8 cellular contexts compared by ENCODE assay signal in the genomic region with DNA sequence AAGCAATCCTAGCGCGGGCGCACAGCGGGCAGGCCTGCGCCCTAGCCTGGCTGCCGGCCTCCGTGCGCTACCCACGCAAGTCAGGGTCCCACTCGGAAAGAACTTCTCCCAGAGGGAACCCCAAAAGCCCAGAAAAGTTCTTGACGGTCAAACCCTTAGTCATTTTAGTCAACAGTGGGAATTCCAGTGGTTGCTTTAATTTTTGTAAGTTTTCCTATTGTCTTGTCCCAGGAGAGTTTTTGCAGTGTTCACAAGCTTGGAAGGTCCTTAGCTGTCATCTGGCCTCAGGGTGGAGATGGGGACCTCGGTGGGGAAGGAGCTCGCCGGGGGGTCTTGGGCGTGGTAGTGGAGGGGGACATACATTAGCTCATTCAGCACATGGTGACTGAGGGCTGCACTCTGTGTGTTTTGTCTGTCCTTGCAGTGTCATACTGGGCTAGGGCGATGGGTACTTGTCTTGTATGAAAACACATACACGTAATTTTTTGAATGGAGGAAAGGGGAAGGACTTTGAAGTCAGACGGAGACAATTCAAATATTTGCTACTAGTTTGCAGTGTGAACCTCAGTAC. TPM values are rescaled to one million over a fixed set of nuclear protein-coding genes. Genes with fewer than 3 reads are reported as not detected.
A peak's percentile ranks its signal among the peaks of the same experiment; 100 is the strongest.
DNase-seq lines count a peak whose midpoint lies in the region; ATAC-seq lines count a peak whose summit lies in the region.

No MANE protein-coding gene starts in this region.

- CTCF ChIA-PET in CD8-positive, alpha-beta memory T cell (lab: Charles Lee): interaction anchor here (1.1 kb wide), 2 partner anchors 11 to 32 kb away, joined by 3 to 4 read pairs; no protein-coding TSS in a partner anchor

- H3K27me3 ChIP-seq in CD8-positive, alpha-beta memory T cell (ENCODE audit: insufficient read depth, low read length, poor library complexity, severe bottlenecking): no peaks in the 10 kb centered on the region
- no peaks in the 10 kb centered on the region for H3K27me3 ChIP-seq in mononuclear cell (ENCODE audit: insufficient read depth, low read length)

- H3K36me3 Mint-ChIP-seq in CD8-positive, alpha-beta memory T cell: peaks cover 0 to 2% (median 0%) of the 10 kb centered on the region in 3 donors
- no peaks in the 10 kb centered on the region for H3K36me3 Mint-ChIP-seq in dendritic cell treated with granulocyte-macrophage colony-stimulating factor and Interleukin-4, amounts not matched to agents 40 ng/mL and 50 ng/mL, for 4 days (ENCODE audit: low read depth)

- no peaks in the 10 kb centered on the region for H3K4me1 ChIP-seq in CD8-positive, alpha-beta memory T cell (ENCODE audit: insufficient read depth, low read length)
- H3K4me1 ChIP-seq in mononuclear cell (ENCODE audit: insufficient read depth, low read length): peaks cover 9% of the 10 kb centered on the region

- peak in 1 of 5 donors; percentile 2 for DNase-seq in CD8-positive, alpha-beta memory T cell
- DNase-seq in NCI-H748 (lab: John Stamatoyannopoulos, UW; ENCODE audit: unreplicated experiment): peak; percentile 69
- DNase-seq in SW 1271 (lab: John Stamatoyannopoulos, UW): no peak
- DNase-seq in inferior parietal cortex (ENCODE audit: extremely low spot score): no peak

- H3K36me3 ChIP-seq in CD8-positive, alpha-beta memory T cell (ENCODE audit: insufficient read depth, low read length): no peaks in the 10 kb centered on the region

- no peaks in the 10 kb centered on the region for H3K9me3 Mint-ChIP-seq in CD8-positive, alpha-beta memory T cell
- H3K9me3 Mint-ChIP-seq in dendritic cell treated with granulocyte-macrophage colony-stimulating factor and Interleukin-4, amounts not matched to agents 40 ng/mL and 50 ng/mL, for 4 days: no peaks in the 10 kb centered on the region

- ATAC-seq in GM19351 (IDR thresholded peaks at IDR 0.05; ENCODE audit: unreplicated experiment): peak; percentile 45
- no peak for ATAC-seq in HG03025 (IDR thresholded peaks at IDR 0.05; ENCODE audit: low FRiP score, unreplicated experiment)

- peak overlapping the region; percentile 32 to 92 (median 82) for H3K27ac Mint-ChIP-seq in CD8-positive, alpha-beta memory T cell
- H3K27ac Mint-ChIP-seq in dendritic cell treated with granulocyte-macrophage colony-stimulating factor and Interleukin-4, amounts not matched to agents 40 ng/mL and 50 ng/mL, for 4 days: peak overlapping the region; percentile 72

- peaks cover 0 to 1% of the 10 kb centered on the region in 2 donors for H3K27me3 Mint-ChIP-seq in CD8-positive, alpha-beta memory T cell
- H3K27me3 Mint-ChIP-seq in dendritic cell treated with granulocyte-macrophage colony-stimulating factor and Interleukin-4, amounts not matched to agents 40 ng/mL and 50 ng/mL, for 4 days: peaks cover 12% of the 10 kb centered on the region

- intact Hi-C loops in dendritic cell treated with granulocyte-macrophage colony-stimulating factor and Interleukin-4, amounts not matched to agents 40 ng/mL and 50 ng/mL, for 4 days (cut with micrococcal nuclease): no loop called here

- H3K4me3 ChIP-seq in CD8-positive, alpha-beta memory T cell (ENCODE audit: low read length): peak overlapping the region; percentile 82
- H3K4me3 ChIP-seq in mononuclear cell (ENCODE audit: low read length): peak overlapping the region; percentile 65

- POLR2A ChIA-PET in CD8-positive, alpha-beta memory T cell (lab: Charles Lee): interaction anchor here (1.1 kb wide), 1 partner anchor 178 kb away, joined by 3 read pairs; no protein-coding TSS in a partner anchor

- peak overlapping the region in 6 of 7 donors; percentile 82 to 93 (median 89) for H3K4me3 Mint-ChIP-seq in CD8-positive, alpha-beta memory T cell
- H3K4me3 Mint-ChIP-seq in dendritic cell treated with granulocyte-macrophage colony-stimulating factor and Interleukin-4, amounts not matched to agents 40 ng/mL and 50 ng/mL, for 4 days: peak overlapping the region; percentile 76

- no peaks in the 10 kb centered on the region for H3K9me3 ChIP-seq in CD8-positive, alpha-beta memory T cell (ENCODE audit: low read length)
- no peaks in the 10 kb centered on the region for H3K9me3 ChIP-seq in mononuclear cell (ENCODE audit: low read depth, low read length)

- H3K27ac ChIP-seq in CD8-positive, alpha-beta memory T cell (ENCODE audit: low read depth, low read length): peak overlapping the region; percentile 72

- peaks cover 9 to 12% (median 11%) of the 10 kb centered on the region in 3 donors for H3K4me1 Mint-ChIP-seq in CD8-positive, alpha-beta memory T cell
- peaks cover 5% of the 10 kb centered on the region for H3K4me1 Mint-ChIP-seq in dendritic cell treated with granulocyte-macrophage colony-stimulating factor and Interleukin-4, amounts not matched to agents 40 ng/mL and 50 ng/mL, for 4 days (ENCODE audit: low read depth)

RNA-seq across cellular contexts. Expression of gene MINDY4, which starts 0.7 kb away (rescaled TPM):
- 1 to 10 TPM; 2.4 to 2.6 TPM for total RNA-seq in CD8-positive, alpha-beta memory T cell
- polyA plus RNA-seq in CD8-positive, alpha-beta memory T cell: 1.0 TPM
- 0.21 TPM for total RNA-seq in mononuclear cell

RNA-seq across cellular contexts. Expression of gene INMT, which starts 20.0 kb away (rescaled TPM):
- total RNA-seq in CD8-positive, alpha-beta memory T cell: under 1 TPM in 1 of 2 experiments, not detected in 1; 0.18 TPM
- polyA plus RNA-seq in CD8-positive, alpha-beta memory T cell: 0.08 TPM
- total RNA-seq in mononuclear cell: 0.52 TPM
